ENCODE assay signal across 1 cellular context in genomic region chr10:44287408-44287807, GRCh38.
TF ChIP-seq lines count a peak whose summit lies in the region.

No MANE protein-coding gene starts in this region.

TF ChIP-seq in WTC11, 78 proteins besides CTCF, POLR2A, EP300 and RAD21 (continued from another document):
- TF ChIP-seq MLX (CRISPR knock-in tag; IDR thresholded peaks at IDR 0.05) (no peak), CDX4 (CRISPR knock-in tag; IDR thresholded peaks at IDR 0.05; ENCODE audit: borderline replicate concordance) (no peak), KAT7 (CRISPR knock-in tag; IDR thresholded peaks at IDR 0.05; ENCODE audit: borderline replicate concordance) (no peak), HMGA2 (CRISPR knock-in tag; IDR thresholded peaks at IDR 0.05) (no peak), MXD4 (CRISPR knock-in tag; IDR thresholded peaks at IDR 0.05; ENCODE audit: borderline replicate concordance) (no peak), CREB1 (CRISPR knock-in tag; IDR thresholded peaks at IDR 0.05) (no peak), ZBTB21 (CRISPR knock-in tag; IDR thresholded peaks at IDR 0.05; ENCODE audit: borderline replicate concordance) (no peak)
TF ChIP-seq in WTC11: peak in this region for 0.
